Comparison of ENCODE assay signal across 8 cellular contexts in the genomic region with DNA sequence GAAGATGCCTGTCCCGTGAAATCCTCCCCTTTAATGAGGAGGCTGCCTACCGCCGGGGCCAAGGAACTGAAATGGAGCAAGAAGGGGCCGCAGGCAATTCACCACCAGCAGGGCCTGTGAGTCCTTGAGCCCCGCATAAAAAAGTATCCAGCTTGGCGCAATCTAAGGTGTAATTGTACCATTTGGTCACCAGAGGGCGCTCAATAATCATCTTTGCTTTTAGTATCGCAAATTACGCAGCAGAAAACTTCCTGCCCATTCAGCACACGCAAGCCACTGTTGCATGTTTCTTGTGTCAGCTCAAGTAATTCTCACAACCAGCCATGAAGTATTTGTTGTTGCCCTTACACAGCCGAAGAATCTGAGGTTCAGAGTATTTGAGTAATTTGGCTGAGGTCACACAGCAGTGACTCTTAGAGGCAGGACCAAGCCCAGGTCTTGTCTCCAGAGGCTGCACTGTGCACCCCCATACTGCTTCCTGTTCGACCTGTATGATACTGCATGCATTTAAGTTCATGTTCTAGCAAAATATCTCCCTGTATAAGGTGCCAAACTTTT. TPM values are rescaled to one million over a fixed set of nuclear protein-coding genes. Genes with fewer than 3 reads are reported as not detected.
DNase-seq lines count a peak whose midpoint lies in the region; ATAC-seq and TF ChIP-seq lines count a peak whose summit lies in the region.

No MANE protein-coding gene starts in this region.

- H3K27me3 ChIP-seq in H7 (ENCODE audit: control insufficient read depth, insufficient read depth, low read length) = peaks cover 19% of the 10 kb centered on the region

- DNase-seq in CD1c-positive myeloid dendritic cell (ENCODE audit: extremely low spot score) (peak; percentile 95), H7 (peak; percentile 83), NCI-H2029 treated with DMSO at 0.1 percent for 48 hours (lab: John Stamatoyannopoulos, UW) (peak; percentile 38), T-helper 2 cell (peak in 4 of 5 experiments; percentile 14 to 91 (median 54)), astrocyte of the spinal cord (ENCODE audit: low read depth, low spot score) (peak; percentile 83), hippocampal formation (lab: John Stamatoyannopoulos, UW) (peak; percentile 20 to 75), skeletal muscle cell (ENCODE audit: low read depth) (peak; percentile 38)

- H3K4me3 ChIP-seq in H7 (ENCODE audit: insufficient read depth, low read depth, low read length) = no peak overlapping the region
- no peak overlapping the region for H3K4me3 ChIP-seq in astrocyte of the spinal cord (ENCODE audit: low read depth, low read length)
- no peak overlapping the region for H3K4me3 ChIP-seq in skeletal muscle cell (ENCODE audit: low read depth, low read length)

- no peaks in the 10 kb centered on the region for H3K36me3 ChIP-seq in H7 (replicated peaks; ENCODE audit: control insufficient read depth, insufficient read depth, low read length)

- peak; percentile 63 for TF ChIP-seq CTCF in astrocyte of the spinal cord (IDR thresholded peaks at IDR 0.05; ENCODE audit: low read depth, low read length)

- in situ Hi-C loops in astrocyte of the spinal cord (cut with HindIII; ENCODE audit: low sequenced_read_pairs) = no loop called here

- ATAC-seq in GM21619 (IDR thresholded peaks at IDR 0.05; ENCODE audit: unreplicated experiment) = no peak

RNA-seq across cellular contexts. Expression of gene PPP2R5C, which starts 54.1 kb away (rescaled TPM):
- total RNA-seq in H7 (2014; rRNA removed; shearing (Covaris generic)) = 46.7 and 64.6 TPM in 2 replicates

Comparison
In these comparisons a context has a peak if more than half of its experiments do, and no peak if none do; other contexts are left out.
1. DNase-seq: peak in every context shown above with its lines; median percentile 95 in CD1c-positive myeloid dendritic cell; 83 in H7; 83 in astrocyte of the spinal cord; 54 in T-helper 2 cell; 48 in hippocampal formation; 38 in NCI-H2029 treated with DMSO at 0.1 percent for 48 hours; 38 in skeletal muscle cell.